26 cellular contexts compared by ENCODE assay signal in the genomic region with DNA sequence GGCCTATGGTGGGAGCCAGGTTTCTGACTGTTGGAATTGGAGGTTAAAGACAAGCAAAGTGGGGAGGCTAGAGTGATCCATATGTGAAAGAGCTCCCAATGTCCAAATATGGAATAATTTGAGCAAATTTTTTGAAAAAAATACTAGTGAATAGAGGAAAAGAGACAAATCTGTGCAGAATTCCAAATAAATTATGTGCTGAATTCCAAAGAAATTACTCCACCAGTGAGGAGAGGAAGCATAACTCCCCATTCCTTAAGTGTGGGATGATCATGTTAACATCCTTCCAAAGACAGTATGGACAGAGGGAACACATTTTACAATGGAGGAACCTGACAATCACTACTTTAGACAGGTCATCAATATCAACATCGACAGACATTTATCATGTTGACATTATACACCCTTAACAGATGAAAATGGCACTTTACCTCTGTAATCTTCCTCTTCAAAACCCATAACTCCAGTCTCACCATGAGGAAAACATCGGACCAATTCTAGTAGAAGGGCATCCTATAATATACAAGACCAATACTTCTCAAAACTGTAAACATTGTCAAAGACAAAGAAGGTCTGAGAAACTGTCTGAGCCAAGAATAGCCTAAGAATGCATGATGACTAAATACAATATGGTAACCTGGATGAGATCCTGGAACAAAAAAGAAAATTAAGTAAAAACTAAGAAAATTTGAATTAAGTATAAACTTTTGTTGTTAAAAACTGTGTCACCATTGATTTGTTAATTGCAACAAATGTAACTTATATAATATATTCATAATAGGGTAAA.
DNase-seq lines count a peak whose midpoint lies in the region; ATAC-seq and TF ChIP-seq lines count a peak whose summit lies in the region.
"Had no signal": no experiment of that assay in that cellular context is flagged by ENCODE, and none has a peak within 500 bp of the region (broad histone marks: within the 10 kb centered on the region; RNA-seq: fewer than 3 reads in every experiment).

No MANE protein-coding gene starts in this region.

- WGBS in sigmoid colon, 2 donors, result 82% methylated on average over 2 of the region's 2 CpGs

- no peaks in the 10 kb centered on the region for H3K27me3 ChIP-seq in sigmoid colon
- H3K27me3 ChIP-seq: esophagus squamous epithelium, heart left ventricle, left lung, uterus had no signal

- H3K4me3 ChIP-seq in sigmoid colon, result no peak overlapping the region
- H3K4me3 ChIP-seq: esophagus squamous epithelium, heart left ventricle, K562, left lung, uterus had no signal

- TF ChIP-seq POLR2A in sigmoid colon (IDR thresholded peaks at IDR 0.05), result no peak

- no peak for TF ChIP-seq EP300 in sigmoid colon (IDR thresholded peaks at IDR 0.05)

- intact Hi-C loops in sigmoid colon (cut with DNase I), result no loop called here

- DNase-seq in EH (ENCODE audit: low read depth) (peak; percentile 81), NCI-H226 (peak; percentile 61), chondrocyte (ENCODE audit: low spot score) (no peak), kidney glomerular epithelial cell (lab: John Stamatoyannopoulos, UW) (peak; percentile 28), sigmoid colon (no peak), C1 segment of cervical spinal cord (lab: John Stamatoyannopoulos, UW) (no peak), NCI-H2029 treated with DMSO at 0.1 percent for 48 hours (lab: John Stamatoyannopoulos, UW) (no peak)
- DNase-seq in activated naive CD4-positive, alpha-beta T cell treated with anti-CD3 and anti-CD28 coated beads, Interleukin-2, amount 50 U/mL, for 72 hours (ENCODE audit: low spot score in 2 of 2), result no peak
- DNase-seq: activated naive CD4-positive, alpha-beta T cell treated with Interleukin-2 at 50 U/mL for 16 hours; activated T-cell treated with anti-CD3 and anti-CD28 coated beads, Interleukin-2, amount 50 U/mL, for 4 hours; anterior cingulate cortex; DMS 273 treated with DMSO at 0.1 percent for 48 hours; esophagus squamous epithelium; GDM1; heart left ventricle; left lung; midbrain; NCI-H187; NCI-H345; Right ventricle myocardium superior; T-helper 1 cell; uterus had no signal

- H3K9me3 Mint-ChIP-seq in chondrocyte (ENCODE audit: low read depth), result no peaks in the 10 kb centered on the region
- H3K9me3 Mint-ChIP-seq in activated naive CD4-positive, alpha-beta T cell treated with anti-CD3 and anti-CD28 coated beads, Interleukin-2, amount 50 U/mL, for 72 hours, result peaks cover 0 to 3% of the 10 kb centered on the region in 2 donors
- H3K9me3 Mint-ChIP-seq: nephron had no signal

- H3K9me3 ChIP-seq in sigmoid colon, result no peaks in the 10 kb centered on the region
- H3K9me3 ChIP-seq: esophagus squamous epithelium, heart left ventricle, left lung, uterus had no signal

- TF ChIP-seq CTCF in chondrocyte (IDR thresholded peaks at IDR 0.05) (no peak), sigmoid colon (IDR thresholded peaks at IDR 0.05) (no peak)

- H3K4me3 Mint-ChIP-seq in chondrocyte (ENCODE audit: unreplicated experiment), result no peak overlapping the region
- H3K4me3 Mint-ChIP-seq: activated T-cell treated with anti-CD3 and anti-CD28 coated beads, Interleukin-2, amount 50 U/mL, for 4 hours; nephron had no signal

- no peak for ATAC-seq in activated naive CD4-positive, alpha-beta T cell treated with anti-CD3 and anti-CD28 coated beads, Interleukin-2, amount 50 U/mL, for 72 hours
- ATAC-seq: activated T-cell treated with anti-CD3 and anti-CD28 coated beads, Interleukin-2, amount 50 U/mL, for 4 hours; heart left ventricle; K562; left lung; sciatic nerve had no signal

- H3K27ac Mint-ChIP-seq in chondrocyte (ENCODE audit: unreplicated experiment), result peak overlapping the region; percentile 3
- H3K27ac Mint-ChIP-seq in activated naive CD4-positive, alpha-beta T cell treated with anti-CD3 and anti-CD28 coated beads, Interleukin-2, amount 50 U/mL, for 72 hours, result no peak overlapping the region
- H3K27ac Mint-ChIP-seq: nephron had no signal

- peaks cover 42% of the 10 kb centered on the region for H3K4me1 Mint-ChIP-seq in chondrocyte (ENCODE audit: low read depth)
- H3K4me1 Mint-ChIP-seq: nephron had no signal

- H3K36me3 ChIP-seq in sigmoid colon, result no peaks in the 10 kb centered on the region
- H3K36me3 ChIP-seq: esophagus squamous epithelium, heart left ventricle, left lung, uterus had no signal

- H3K4me1 ChIP-seq in sigmoid colon, result peaks cover 0 to 20% (median 6%) of the 10 kb centered on the region in 4 donors
- H3K4me1 ChIP-seq: esophagus squamous epithelium, heart left ventricle, left lung, parathyroid adenoma, uterus had no signal

- H3K27me3 Mint-ChIP-seq in chondrocyte (ENCODE audit: low read depth), result no peaks in the 10 kb centered on the region

- no peak overlapping the region for H3K27ac ChIP-seq in sigmoid colon
- H3K27ac ChIP-seq: esophagus squamous epithelium, heart left ventricle, parathyroid adenoma, uterus had no signal

- no peaks in the 10 kb centered on the region for H3K36me3 Mint-ChIP-seq in chondrocyte (ENCODE audit: low read depth)
- no peaks in the 10 kb centered on the region for H3K36me3 Mint-ChIP-seq in activated naive CD4-positive, alpha-beta T cell treated with anti-CD3 and anti-CD28 coated beads, Interleukin-2, amount 50 U/mL, for 72 hours

Comparison
In these comparisons a context has a peak if more than half of its experiments do, and no peak if none do; other contexts are left out.
1. DNase-seq: peak in EH (single experiment), NCI-H226 (single experiment) and kidney glomerular epithelial cell (single experiment); none in chondrocyte (single experiment), activated naive CD4-positive, alpha-beta T cell treated with anti-CD3 and anti-CD28 coated beads, Interleukin-2, amount 50 U/mL, for 72 hours (0 of 2), sigmoid colon (single experiment), C1 segment of cervical spinal cord (0 of 14) and NCI-H2029 treated with DMSO at 0.1 percent for 48 hours (single experiment).